8 cellular contexts compared by ENCODE assay signal in the genomic region with DNA sequence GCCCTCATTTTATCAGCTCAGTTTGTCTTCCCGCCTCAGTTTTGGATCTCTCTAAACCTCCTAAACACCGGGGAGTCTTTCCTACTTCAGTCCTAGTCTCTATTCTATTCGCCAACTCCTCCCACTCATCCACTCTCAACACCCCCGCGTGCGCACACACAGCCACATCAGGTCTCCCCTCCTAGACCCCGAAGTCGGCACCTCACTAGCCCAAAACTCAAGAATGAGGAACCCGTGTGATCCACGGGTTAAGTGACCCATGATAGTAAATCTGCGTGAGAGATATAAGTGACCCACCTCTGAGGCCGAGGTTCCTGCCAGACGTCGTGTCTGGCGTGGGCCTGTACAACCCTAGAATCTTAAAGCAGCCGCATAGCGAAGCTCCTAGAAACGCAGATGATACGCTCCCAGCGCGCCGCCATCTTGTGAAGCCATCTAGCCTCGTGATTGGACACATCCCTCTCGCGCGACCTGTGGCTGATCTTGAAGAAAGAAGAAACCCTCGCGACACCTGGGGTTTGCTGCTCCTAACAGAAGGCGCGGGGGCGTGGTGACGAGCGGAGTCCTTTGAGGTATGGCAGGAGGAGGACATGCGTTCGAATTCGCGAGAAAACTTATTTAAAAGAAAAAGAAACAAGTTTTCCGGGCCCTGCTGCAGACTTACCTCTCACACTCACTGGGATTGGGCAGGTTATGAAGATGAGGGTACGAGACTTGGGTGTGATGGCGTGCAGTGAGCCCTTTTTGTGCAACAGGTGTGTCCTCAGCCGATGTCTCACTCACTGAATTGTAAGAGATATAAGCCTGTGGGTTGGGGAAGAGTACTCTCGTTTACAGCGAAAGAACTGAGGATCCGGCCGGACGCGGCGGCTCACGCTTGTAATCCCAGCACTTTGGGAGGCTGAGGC. TPM values are rescaled to one million over a fixed set of nuclear protein-coding genes. Genes with fewer than 3 reads are reported as not detected.
A peak's percentile ranks its signal among the peaks of the same experiment; 100 is the strongest.
DNase-seq lines count a peak whose midpoint lies in the region; ATAC-seq, FAIRE-seq and TF ChIP-seq lines count a peak whose summit lies in the region.

TSS of gene METTL16 (minus strand) at position 427 of the 908 bp plus-strand sequence. CDS start 9,557 bp downstream, outside the sequence.

- H3K4me2 ChIP-seq in astrocyte (ENCODE audit: low read length) = peak within 1 kb of the TSS; percentile 98

- H3K27me3 ChIP-seq in astrocyte (ENCODE audit: insufficient read depth, low read length) (no peaks in the 10 kb centered on the region), rectal smooth muscle tissue (ENCODE audit: control insufficient read depth, insufficient read depth, low read length) (no peaks in the 10 kb centered on the region), aorta (ENCODE audit: control insufficient read depth in 1 of 2, insufficient read depth in 2 of 2, low read length in 1 of 2) (no peaks in the 10 kb centered on the region)

- peak within 1 kb of the TSS; percentile 100 for H2AFZ ChIP-seq in astrocyte (ENCODE audit: low read depth, low read length)

- WGBS in aorta, 2 donors = 0 to 1% methylated on average over 49 of the region's 49 CpGs

- H3K9ac ChIP-seq in astrocyte (ENCODE audit: low read length) = peak within 1 kb of the TSS; percentile 99
- H3K9ac ChIP-seq in rectal smooth muscle tissue (ENCODE audit: low read length) = peak within 1 kb of the TSS; percentile 68

- peaks cover 34% of the 10 kb centered on the region for H3K79me2 ChIP-seq in astrocyte (ENCODE audit: insufficient read depth, low read length)

- peak; percentile 77 for FAIRE-seq in astrocyte (lab: Jason Lieb, UNC)

- peak within 1 kb of the TSS; percentile 96 for H3K4me3 ChIP-seq in astrocyte (ENCODE audit: insufficient read depth, low read depth, low read length)
- peak within 1 kb of the TSS; percentile 96 for H3K4me3 ChIP-seq in rectal smooth muscle tissue (ENCODE audit: low read length)
- H3K4me3 ChIP-seq in aorta (ENCODE audit: low read length in 2 of 2) = peak within 1 kb of the TSS; percentile 94 to 97

- intact Hi-C loops in aorta (cut with DNase I) = loop anchor here (5.0 to 10.0 kb wide), 4 partner anchors 81 to 201 kb away; partner anchors contain the start of genes PAFAH1B1 (in 2 of the 2) and CLUH (in 1 of the 2)

- H3K9me3 ChIP-seq in astrocyte (ENCODE audit: insufficient read depth, low read depth, low read length) (no peaks in the 10 kb centered on the region), aorta (ENCODE audit: control insufficient read depth, low read length) (no peaks in the 10 kb centered on the region)

- DNase-seq in NCI-H2029 (lab: John Stamatoyannopoulos, UW) = peak; percentile 94
- DNase-seq in T-helper 2 cell treated with Interferon-gamma antibody and Interleukin-4, amounts not matched to agents 5 μg/mL and 100 μg/mL, for 36 hours (ENCODE audit: low spot score) = peak; percentile 97
- DNase-seq in astrocyte (ENCODE audit: low read depth) = peak; percentile 97
- peak; percentile 98 for DNase-seq in hepatic stellate cell (ENCODE audit: low spot score)
- peak; percentile 99 for DNase-seq in aorta

- no peaks in the 10 kb centered on the region for H3K27me3 Mint-ChIP-seq in T-helper 2 cell treated with Interferon-gamma antibody and Interleukin-4, amounts not matched to agents 5 μg/mL and 100 μg/mL, for 36 hours (ENCODE audit: low read depth)
- no peaks in the 10 kb centered on the region for H3K27me3 Mint-ChIP-seq in astrocyte (ENCODE audit: low read depth, unreplicated experiment)

- H3K4me1 ChIP-seq in astrocyte (ENCODE audit: insufficient read depth, low read length) (peaks cover 3% of the 10 kb centered on the region), rectal smooth muscle tissue (ENCODE audit: control insufficient read depth, insufficient read depth, low read length) (peaks cover 5% of the 10 kb centered on the region), aorta (ENCODE audit: control insufficient read depth in 1 of 2, insufficient read depth in 2 of 2, low read length in 2 of 2) (peaks cover 2 to 10% of the 10 kb centered on the region in 2 donors)

- no peak for TF ChIP-seq CTCF in astrocyte (IDR thresholded peaks at IDR 0.05; ENCODE audit: insufficient read depth, low read depth, low read length)

- peaks cover 7% of the 10 kb centered on the region for H3K36me3 Mint-ChIP-seq in T-helper 2 cell treated with Interferon-gamma antibody and Interleukin-4, amounts not matched to agents 5 μg/mL and 100 μg/mL, for 36 hours (ENCODE audit: low read depth)
- peaks cover 2% of the 10 kb centered on the region for H3K36me3 Mint-ChIP-seq in astrocyte (ENCODE audit: low read depth, unreplicated experiment)

- peaks cover 16% of the 10 kb centered on the region for H3K4me1 Mint-ChIP-seq in T-helper 2 cell treated with Interferon-gamma antibody and Interleukin-4, amounts not matched to agents 5 μg/mL and 100 μg/mL, for 36 hours (ENCODE audit: low read depth)
- H3K4me1 Mint-ChIP-seq in astrocyte (ENCODE audit: low read depth, unreplicated experiment) = no peaks in the 10 kb centered on the region

- ATAC-seq in GM18508 (IDR thresholded peaks at IDR 0.05; ENCODE audit: insufficient read depth, unreplicated experiment) (peak; percentile 83), HG02981 (IDR thresholded peaks at IDR 0.05; ENCODE audit: unreplicated experiment) (peak; percentile 98), aorta (ENCODE audit: low FRiP score) (peak; percentile 100)

- H3K27ac Mint-ChIP-seq in T-helper 2 cell treated with Interferon-gamma antibody and Interleukin-4, amounts not matched to agents 5 μg/mL and 100 μg/mL, for 36 hours = no peak within 1 kb of the TSS
- H3K27ac Mint-ChIP-seq in astrocyte (ENCODE audit: unreplicated experiment) = no peak within 1 kb of the TSS

- H3K36me3 ChIP-seq in astrocyte (ENCODE audit: insufficient read depth, low read length) (no peaks in the 10 kb centered on the region), rectal smooth muscle tissue (ENCODE audit: control insufficient read depth, insufficient read depth, low read length) (no peaks in the 10 kb centered on the region), aorta (ENCODE audit: control insufficient read depth in 1 of 2, insufficient read depth in 2 of 2, low read length in 1 of 2) (no peaks in the 10 kb centered on the region)

- H3K27ac ChIP-seq in astrocyte (ENCODE audit: low read depth, low read length) (peak within 1 kb of the TSS; percentile 99), rectal smooth muscle tissue (ENCODE audit: low read depth, low read length) (peak within 1 kb of the TSS; percentile 97), aorta (ENCODE audit: low read depth in 1 of 2, low read length in 2 of 2) (peak within 1 kb of the TSS; percentile 36 to 76)

- H3K4me3 Mint-ChIP-seq in T-helper 2 cell treated with Interferon-gamma antibody and Interleukin-4, amounts not matched to agents 5 μg/mL and 100 μg/mL, for 36 hours = no peak within 1 kb of the TSS
- no peak within 1 kb of the TSS for H3K4me3 Mint-ChIP-seq in astrocyte (ENCODE audit: unreplicated experiment)

- H3K9me3 Mint-ChIP-seq in T-helper 2 cell treated with Interferon-gamma antibody and Interleukin-4, amounts not matched to agents 5 μg/mL and 100 μg/mL, for 36 hours = no peaks in the 10 kb centered on the region
- no peaks in the 10 kb centered on the region for H3K9me3 Mint-ChIP-seq in astrocyte (ENCODE audit: unreplicated experiment)

- H4K20me1 ChIP-seq in astrocyte (ENCODE audit: insufficient read depth, low read length) = peaks cover 9% of the 10 kb centered on the region

RNA-seq across cellular contexts. Expression of gene METTL16, which starts in this region (rescaled TPM):
- total RNA-seq in astrocyte (24.9 and 28.4 TPM in 2 replicates), aorta (10 to 100 TPM; 24.6 to 33.3 TPM)
- polyA plus RNA-seq in aorta = 10 to 100 TPM; 14.3 to 19.1 TPM

Comparison
In these comparisons a context has a peak if more than half of its experiments do, and no peak if none do; other contexts are left out.
1. Peak in every context shown above with its lines: DNase-seq, ATAC-seq, H3K4me3 ChIP-seq and H3K27ac ChIP-seq.